In genomic region chr15:77676569-77677375, GRCh38 we compare ENCODE assay signal across 1 cellular context.
TF ChIP-seq lines count a peak whose summit lies in the region.

No MANE protein-coding gene starts in this region.

TF ChIP-seq in H1, 55 proteins besides CTCF, POLR2A, EP300 and RAD21:
- TF ChIP-seq KDM4A (IDR thresholded peaks at IDR 0.05; ENCODE audit: low read depth, low read length, severe bottlenecking) (no peak), SAP30 (IDR thresholded peaks at IDR 0.05; ENCODE audit: insufficient read depth, insufficient replicate concordance, low read length) (no peak), BCL11A (IDR thresholded peaks at IDR 0.05; ENCODE audit: low read depth in 2 of 2, low read length in 2 of 2) (no peak), E2F6 (IDR thresholded peaks at IDR 0.05) (no peak), POLR2AphosphoS5 (IDR thresholded peaks at IDR 0.05; ENCODE audit: low read depth, low read length) (no peak), YY1 (IDR thresholded peaks at IDR 0.05; ENCODE audit: low read depth, low read length) (no peak), RXRA (IDR thresholded peaks at IDR 0.05; ENCODE audit: insufficient read depth, low read depth, low read length) (no peak), CHD1 (IDR thresholded peaks at IDR 0.05; ENCODE audit: low read depth, low read length) (no peak), ATF3 (IDR thresholded peaks at IDR 0.05; ENCODE audit: insufficient read depth, low read depth, low read length) (no peak), CHD7 (IDR thresholded peaks at IDR 0.05; ENCODE audit: insufficient replicate concordance, low read length) (no peak), TAF1 (IDR thresholded peaks at IDR 0.05; ENCODE audit: low read depth, low read length) (no peak), EGR1 (IDR thresholded peaks at IDR 0.05; ENCODE audit: borderline replicate concordance, low read depth, low read length) (no peak), ZNF274 (IDR thresholded peaks at IDR 0.05; ENCODE audit: borderline replicate concordance, extremely low read depth, low read length) (no peak), ASH2L (IDR thresholded peaks at IDR 0.05; ENCODE audit: low read length) (no peak), CBX5 (IDR thresholded peaks at IDR 0.05; ENCODE audit: low read depth, low read length) (no peak), GABPA (IDR thresholded peaks at IDR 0.05; ENCODE audit: borderline replicate concordance, insufficient read depth, low read length) (no peak)
TF ChIP-seq in H1: peak in this region for 0.
